Comparison of ENCODE assay signal across 1 cellular context in genomic region chr10:107803541-107803940, GRCh38.
TF ChIP-seq lines count a peak whose summit lies in the region.

No MANE protein-coding gene starts in this region.

TF ChIP-seq in GM23338, 12 proteins besides CTCF, POLR2A, EP300 and RAD21 (continued from another document):
- TF ChIP-seq ZNF462 (CRISPR knock-in tag; IDR thresholded peaks at IDR 0.05) (no peak), EZH2 (IDR thresholded peaks at IDR 0.05; ENCODE audit: low read depth, unreplicated experiment) (no peak), ZNF114 (CRISPR knock-in tag; IDR thresholded peaks at IDR 0.05) (no peak)
TF ChIP-seq in GM23338: peak in this region for 0.
